ENCODE assay signal across 8 cellular contexts in the genomic region with DNA sequence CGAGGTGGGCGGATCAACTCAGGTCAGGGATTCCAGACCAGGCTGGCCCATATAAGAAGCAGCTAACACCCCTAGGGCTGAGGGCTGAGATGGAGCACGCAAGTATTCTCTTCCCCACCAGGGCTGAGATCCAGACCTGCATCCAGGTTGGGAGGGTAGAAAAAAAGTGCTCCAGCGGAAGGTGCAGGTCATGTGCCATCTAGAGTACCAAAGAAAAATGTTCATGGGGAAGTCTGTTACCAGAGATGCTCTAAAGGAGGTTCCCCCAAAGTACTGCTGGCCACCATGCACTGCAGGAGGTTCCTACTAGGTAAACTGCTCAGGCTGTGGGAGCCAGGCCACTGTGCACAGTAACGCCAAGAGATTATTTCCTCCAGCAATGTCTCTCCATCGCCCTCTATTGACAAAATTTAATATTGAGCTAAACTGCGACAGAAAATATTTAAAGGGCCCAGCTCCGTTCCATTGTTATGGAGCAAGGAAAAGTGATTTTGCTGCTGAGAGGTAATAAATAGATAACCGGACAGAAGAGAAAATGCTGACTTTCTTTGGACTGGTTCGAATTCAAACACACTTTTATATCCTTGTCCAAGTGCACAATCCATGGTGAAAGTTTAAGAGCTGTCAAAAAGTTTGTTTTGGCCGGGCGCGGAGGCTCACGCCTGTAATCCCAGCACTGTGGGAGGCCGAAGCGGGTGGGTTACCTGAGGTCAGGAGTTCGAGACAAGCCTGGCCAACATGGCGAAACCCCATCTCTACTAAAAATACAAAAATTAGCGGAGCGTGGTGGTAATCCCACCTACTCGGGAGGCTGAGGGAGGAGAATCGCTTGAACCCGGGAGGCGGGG.
DNase-seq lines count a peak whose midpoint lies in the region; ATAC-seq and TF ChIP-seq lines count a peak whose summit lies in the region.

No MANE protein-coding gene starts in this region.

- H3K4me1 Mint-ChIP-seq in activated naive CD8-positive, alpha-beta T cell (ENCODE audit: low read depth), result peaks cover 23% of the 10 kb centered on the region
- no peaks in the 10 kb centered on the region for H3K4me1 Mint-ChIP-seq in glutamatergic neuron (ENCODE audit: low read depth, unreplicated experiment)

- DNase-seq in DMS153 treated with DMSO at 0.1 percent for 48 hours (lab: John Stamatoyannopoulos, UW; ENCODE audit: unreplicated experiment) (peak; percentile 73), H7 (peak; percentile 37), MV-4-11 (lab: John Stamatoyannopoulos, UW) (peak; percentile 80), SHP77 treated with DMSO at 0.1 percent for 48 hours (lab: John Stamatoyannopoulos, UW) (peak; percentile 67), glutamatergic neuron (peak; percentile 48), omental fat pad (ENCODE audit: low spot score) (no peak)

- no peaks in the 10 kb centered on the region for H3K36me3 ChIP-seq in H7 (replicated peaks; ENCODE audit: control insufficient read depth, insufficient read depth, low read length)

- peak overlapping the region; percentile 83 for H3K4me3 ChIP-seq in H7 (ENCODE audit: insufficient read depth, low read depth, low read length)

- peaks cover 34% of the 10 kb centered on the region for H3K27me3 ChIP-seq in H7 (ENCODE audit: control insufficient read depth, insufficient read depth, low read length)

- TF ChIP-seq CTCF in glutamatergic neuron (IDR thresholded peaks at IDR 0.05; ENCODE audit: partially characterized antibody, unreplicated experiment) (peak; percentile 79), omental fat pad (IDR thresholded peaks at IDR 0.05) (no peak)

- no peaks in the 10 kb centered on the region for H3K36me3 Mint-ChIP-seq in activated naive CD8-positive, alpha-beta T cell
- H3K36me3 Mint-ChIP-seq in glutamatergic neuron (ENCODE audit: unreplicated experiment), result no peaks in the 10 kb centered on the region

- ATAC-seq in omental fat pad (ENCODE audit: low FRiP score), result peak; percentile 73
- ATAC-seq in GM19452 (IDR thresholded peaks at IDR 0.05; ENCODE audit: unreplicated experiment), result no peak

- H3K27me3 Mint-ChIP-seq in activated naive CD8-positive, alpha-beta T cell, result no peaks in the 10 kb centered on the region
- H3K27me3 Mint-ChIP-seq in glutamatergic neuron (ENCODE audit: unreplicated experiment), result peaks cover 17% of the 10 kb centered on the region

- peak overlapping the region; percentile 94 for H3K4me3 Mint-ChIP-seq in activated naive CD8-positive, alpha-beta T cell
- peak overlapping the region; percentile 96 for H3K4me3 Mint-ChIP-seq in glutamatergic neuron (ENCODE audit: unreplicated experiment)

- H3K27ac Mint-ChIP-seq in activated naive CD8-positive, alpha-beta T cell, result peak overlapping the region; percentile 99
- peak overlapping the region; percentile 80 for H3K27ac Mint-ChIP-seq in glutamatergic neuron (ENCODE audit: unreplicated experiment)

- H3K9me3 Mint-ChIP-seq in activated naive CD8-positive, alpha-beta T cell (ENCODE audit: low read depth), result no peaks in the 10 kb centered on the region
- peaks cover 15% of the 10 kb centered on the region for H3K9me3 Mint-ChIP-seq in glutamatergic neuron (ENCODE audit: unreplicated experiment)
